ENCODE assay signal across 25 cellular contexts in genomic region chr12:3604281-3604680, GRCh38.
A peak's percentile ranks its signal among the peaks of the same experiment; 100 is the strongest.
DNase-seq lines count a peak whose midpoint lies in the region; ATAC-seq and TF ChIP-seq lines count a peak whose summit lies in the region.
"Had no signal": no experiment of that assay in that cellular context is flagged by ENCODE, and none has a peak within 500 bp of the region (broad histone marks: within the 10 kb centered on the region; RNA-seq: fewer than 3 reads in every experiment).

No MANE protein-coding gene starts in this region.

- H3K36me3 ChIP-seq in heart left ventricle (no peaks in the 10 kb centered on the region), sigmoid colon (no peaks in the 10 kb centered on the region)
- H3K36me3 ChIP-seq: cardiac muscle cell, suprapubic skin, uterus had no signal

- H3K9me3 Mint-ChIP-seq in glutamatergic neuron (ENCODE audit: unreplicated experiment) = peaks cover 3% of the 10 kb centered on the region
- H3K9me3 Mint-ChIP-seq: activated CD4-positive, alpha-beta T cell treated with anti-CD3 and anti-CD28 coated beads, Interleukin-2, amount 10 ng/mL, durations not matched to agents 24 days and 14 days; activated T-cell treated with anti-CD3 and anti-CD28 coated beads, Interleukin-2, amount 50 U/mL, for 72 hours had no signal

- DNase-seq in heart left ventricle (peak in 1 of 5 donors; percentile 52), Right ventricle myocardium superior (no peak), NCI-H524 (lab: John Stamatoyannopoulos, UW) (peak; percentile 70 to 89), glutamatergic neuron (peak; percentile 54), sigmoid colon (peak; percentile 29), 8988T (no peak), hippocampal formation (lab: John Stamatoyannopoulos, UW) (no peak)
- DNase-seq: activated CD4-positive, alpha-beta T cell treated with anti-CD3 and anti-CD28 coated beads, Interleukin-2, amount 10 ng/mL, durations not matched to agents 24 days and 14 days; activated naive CD4-positive, alpha-beta T cell treated with anti-CD3 and anti-CD28 coated beads, Interleukin-2, amount 50 U/mL, for 16 hours; activated T-cell treated with anti-CD3 and anti-CD28 coated beads, Interleukin-2, amount 50 U/mL, for 72 hours; EL; mesenchymal stem cell; MM.1S; NCI-H1694; NCI-H526 treated with DMSO at 0.1 percent for 48 hours; stimulated activated CD4-positive, alpha-beta T cell treated with anti-CD3 and anti-CD28 coated beads, Interleukin-2, amount 100 ng/mL, for 48 hours; uterus had no signal

- peaks cover 5% of the 10 kb centered on the region for H3K36me3 Mint-ChIP-seq in glutamatergic neuron (ENCODE audit: unreplicated experiment)

- WGBS in heart left ventricle, 4 donors = 70 to 75% (median 71%) methylated on average over 6 of the region's 6 CpGs
- 83 to 86% methylated on average over 6 of the region's 6 CpGs for WGBS in sigmoid colon, 2 donors

- TF ChIP-seq EP300 in sigmoid colon (IDR thresholded peaks at IDR 0.05) = no peak

- no peak for TF ChIP-seq CTCF in heart left ventricle (IDR thresholded peaks at IDR 0.05)
- TF ChIP-seq CTCF in glutamatergic neuron (IDR thresholded peaks at IDR 0.05; ENCODE audit: partially characterized antibody, unreplicated experiment) = no peak
- no peak for TF ChIP-seq CTCF in sigmoid colon (IDR thresholded peaks at IDR 0.05)

- peak overlapping the region; percentile 68 for H3K27ac Mint-ChIP-seq in glutamatergic neuron (ENCODE audit: unreplicated experiment)
- H3K27ac Mint-ChIP-seq: activated CD4-positive, alpha-beta T cell treated with anti-CD3 and anti-CD28 coated beads, Interleukin-2, amount 10 ng/mL, durations not matched to agents 24 days and 14 days; activated T-cell treated with anti-CD3 and anti-CD28 coated beads, Interleukin-2, amount 50 U/mL, for 72 hours; stimulated activated memory B cell treated with anti-CD40 and anti-IgM and Interleukin-4, amounts not matched to agents 10 μg/mL and 1 μg/mL and 100 μg/mL, for 72 hours; T-helper 2 cell treated with Interferon-gamma antibody and Interleukin-4, amounts not matched to agents 5 μg/mL and 100 μg/mL, for 36 hours had no signal

- no peak overlapping the region for H3K4me3 Mint-ChIP-seq in glutamatergic neuron (ENCODE audit: unreplicated experiment)
- H3K4me3 Mint-ChIP-seq: activated CD4-positive, alpha-beta T cell treated with anti-CD3 and anti-CD28 coated beads, Interleukin-2, amount 10 ng/mL, durations not matched to agents 24 days and 14 days; activated T-cell treated with anti-CD3 and anti-CD28 coated beads, Interleukin-2, amount 50 U/mL, for 72 hours; CD14-positive monocyte; stimulated activated memory B cell treated with anti-CD40 and anti-IgM and Interleukin-4, amounts not matched to agents 10 μg/mL and 1 μg/mL and 100 μg/mL, for 72 hours; T-helper 2 cell treated with Interferon-gamma antibody and Interleukin-4, amounts not matched to agents 5 μg/mL and 100 μg/mL, for 36 hours had no signal

- TF ChIP-seq POLR2A in heart left ventricle (IDR thresholded peaks at IDR 0.05) = no peak
- TF ChIP-seq POLR2A in sigmoid colon (IDR thresholded peaks at IDR 0.05) = no peak

- H3K9me3 ChIP-seq in heart left ventricle (peaks cover 0 to 6% (median 0%) of the 10 kb centered on the region in 12 donors), sigmoid colon (no peaks in the 10 kb centered on the region)
- H3K9me3 ChIP-seq: suprapubic skin, uterus had no signal

- H3K4me1 Mint-ChIP-seq in glutamatergic neuron (ENCODE audit: low read depth, unreplicated experiment) = peaks cover 50% of the 10 kb centered on the region
- H3K4me1 Mint-ChIP-seq: activated CD4-positive, alpha-beta T cell treated with anti-CD3 and anti-CD28 coated beads, Interleukin-2, amount 10 ng/mL, durations not matched to agents 24 days and 14 days had no signal

- H3K4me1 ChIP-seq in heart left ventricle (peaks cover 0 to 60% (median 26%) of the 10 kb centered on the region in 12 donors), sigmoid colon (peaks cover 0 to 17% (median 11%) of the 10 kb centered on the region in 4 donors)
- H3K4me1 ChIP-seq: uterus had no signal

- no peak for ATAC-seq in heart left ventricle
- ATAC-seq in Right ventricle myocardium superior (ENCODE audit: poor library complexity) = no peak
- no peak for ATAC-seq in HG02840 (IDR thresholded peaks at IDR 0.05; ENCODE audit: low FRiP score, unreplicated experiment)
- ATAC-seq: activated T-cell treated with anti-CD3 and anti-CD28 coated beads, Interleukin-2, amount 50 U/mL, for 72 hours; K562; stimulated activated memory B cell treated with anti-CD40 and anti-IgM and Interleukin-4, amounts not matched to agents 10 μg/mL and 1 μg/mL and 100 μg/mL, for 72 hours had no signal

- H3K27ac ChIP-seq in heart left ventricle (peak overlapping the region in 7 of 12 donors; percentile 63 to 86 (median 73)), sigmoid colon (no peak overlapping the region)
- H3K27ac ChIP-seq: cardiac muscle cell, RWPE1, suprapubic skin, uterus had no signal

- intact Hi-C loops in heart left ventricle (cut with DNase I) (loop anchor here in 3 of 10 donors (5.0 to 10.0 kb wide), 3 partner anchors 72 to 259 kb away; partner anchors contain the start of gene PRMT8 (in 1 of the 3)), Right ventricle myocardium superior (cut with DNase I) (no loop called here), sigmoid colon (cut with DNase I) (no loop called here)

- H3K4me3 ChIP-seq in heart left ventricle (no peak overlapping the region), sigmoid colon (no peak overlapping the region)
- H3K4me3 ChIP-seq: cardiac muscle cell, K562, suprapubic skin, uterus had no signal

- H3K27me3 Mint-ChIP-seq in glutamatergic neuron (ENCODE audit: unreplicated experiment) = peaks cover 14% of the 10 kb centered on the region

- H3K27me3 ChIP-seq in heart left ventricle = peaks cover 0 to 14% (median 0%) of the 10 kb centered on the region in 9 donors
- peaks cover 0 to 15% (median 0%) of the 10 kb centered on the region in 3 donors for H3K27me3 ChIP-seq in sigmoid colon
- H3K27me3 ChIP-seq: cardiac muscle cell, uterus had no signal

Comparison
In these comparisons a context has a peak if more than half of its experiments do, and no peak if none do; other contexts are left out.
1. DNase-seq: peak in NCI-H524 (2 of 2), glutamatergic neuron (single experiment) and sigmoid colon (single experiment); none in Right ventricle myocardium superior (single experiment), 8988T (single experiment) and hippocampal formation (0 of 2).
2. H3K27ac ChIP-seq: peak in heart left ventricle (7 of 12); none in sigmoid colon (0 of 4).